Comparison of ENCODE assay signal across 9 cellular contexts in the genomic region with DNA sequence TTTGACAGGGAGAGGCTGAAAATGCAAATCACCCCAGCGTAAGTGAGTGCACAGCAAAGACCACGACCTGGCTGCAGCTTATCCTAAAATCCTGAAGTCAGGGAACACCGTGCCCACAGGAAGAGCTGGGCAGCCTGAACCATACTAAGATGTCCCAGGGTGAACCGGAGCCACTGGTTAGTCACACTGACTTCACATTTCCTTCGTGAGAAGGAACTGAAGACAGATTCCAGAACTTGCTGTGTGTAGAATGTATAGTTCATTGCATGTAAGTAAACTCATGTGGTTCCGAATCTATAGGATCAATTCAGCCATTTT.
DNase-seq lines count a peak whose midpoint lies in the region; ATAC-seq and TF ChIP-seq lines count a peak whose summit lies in the region.
"Had no signal": no experiment of that assay in that cellular context is flagged by ENCODE, and none has a peak within 500 bp of the region (broad histone marks: within the 10 kb centered on the region; RNA-seq: fewer than 3 reads in every experiment).

No MANE protein-coding gene starts in this region.

- DNase-seq in CD14-positive monocyte (ENCODE audit: low spot score) (no peak), MM.1S (no peak), brain microvascular endothelial cell (peak; percentile 59), naive B cell (no peak), mesenteric fat pad (ENCODE audit: low spot score) (no peak)
- DNase-seq in stimulated activated CD4-positive, alpha-beta T cell treated with anti-CD3 and anti-CD28 coated beads, Interleukin-12 subunit alpha, Interleukin-12 subunit beta, amount 100 ng/mL, for 4 hours = no peak
- DNase-seq in CD4-positive, alpha-beta T cell = no peak

- intact Hi-C loops in CD14-positive monocyte (cut with micrococcal nuclease) = no loop called here
- intact Hi-C loops in CD4-positive, alpha-beta T cell (cut with DNase I, micrococcal nuclease) = no loop called here

- H3K9me3 ChIP-seq in MM.1S (replicated peaks; ENCODE audit: insufficient read depth, low read length) = no peaks in the 10 kb centered on the region
- H3K9me3 ChIP-seq in CD4-positive, alpha-beta T cell (ENCODE audit: control insufficient read depth, low read length) = no peaks in the 10 kb centered on the region

- H3K4me2 ChIP-seq in MM.1S (ENCODE audit: low read depth, low read length) = peak overlapping the region; percentile 74

- in situ Hi-C loops in brain microvascular endothelial cell (cut with HindIII; ENCODE audit: low pct_ligation_motif_present, low sequenced_read_pairs) = no loop called here

- H3K9me2 ChIP-seq in MM.1S (replicated peaks; ENCODE audit: insufficient read depth, low read length) = no peaks in the 10 kb centered on the region

- H3K36me3 ChIP-seq in MM.1S (replicated peaks; ENCODE audit: insufficient read depth, low read length) (no peaks in the 10 kb centered on the region), brain microvascular endothelial cell (replicated peaks) (no peaks in the 10 kb centered on the region)

- no peak for TF ChIP-seq CTCF in CD14-positive monocyte (IDR thresholded peaks at IDR 0.05)
- no peak for TF ChIP-seq CTCF in MM.1S (IDR thresholded peaks at IDR 0.05; ENCODE audit: low read length)
- no peak for TF ChIP-seq CTCF in brain microvascular endothelial cell (IDR thresholded peaks at IDR 0.05; ENCODE audit: low read depth, low read length, missing control alignments)
- TF ChIP-seq CTCF in CD4-positive, alpha-beta T cell (IDR thresholded peaks at IDR 0.05) = no peak

- H3K27me3 ChIP-seq in MM.1S (replicated peaks; ENCODE audit: insufficient read depth, low read length) (no peaks in the 10 kb centered on the region), brain microvascular endothelial cell (replicated peaks) (no peaks in the 10 kb centered on the region)
- no peaks in the 10 kb centered on the region for H3K27me3 ChIP-seq in CD4-positive, alpha-beta T cell (ENCODE audit: control insufficient read depth, insufficient read depth, low read length)

- H3F3A ChIP-seq in MM.1S (ENCODE audit: insufficient read depth, low read length) = peaks cover 12% of the 10 kb centered on the region

- no peaks in the 10 kb centered on the region for H3K79me2 ChIP-seq in MM.1S (ENCODE audit: low read length)

- H3K4me3 ChIP-seq in MM.1S (ENCODE audit: low read length) = peak overlapping the region; percentile 55
- H3K4me3 ChIP-seq in brain microvascular endothelial cell (ENCODE audit: low read depth, low read length) = peak overlapping the region; percentile 2

- H3K36me3 Mint-ChIP-seq in CD14-positive monocyte (no peaks in the 10 kb centered on the region), naive B cell (no peaks in the 10 kb centered on the region)
- no peaks in the 10 kb centered on the region for H3K36me3 Mint-ChIP-seq in CD4-positive, alpha-beta T cell (ENCODE audit: low read depth)

- H3K27me3 Mint-ChIP-seq in CD14-positive monocyte (ENCODE audit: low read depth in 3 of 3) (peaks cover 0 to 1% (median 0%) of the 10 kb centered on the region in 3 donors), naive B cell (no peaks in the 10 kb centered on the region)
- peaks cover 4% of the 10 kb centered on the region for H3K27me3 Mint-ChIP-seq in CD4-positive, alpha-beta T cell

- H4K20me1 ChIP-seq in MM.1S (ENCODE audit: insufficient read depth, low read length) = no peaks in the 10 kb centered on the region

- H3K27ac ChIP-seq in MM.1S (ENCODE audit: low read length) (peak overlapping the region; percentile 89), brain microvascular endothelial cell (peak overlapping the region; percentile 92)
- H3K27ac ChIP-seq in CD4-positive, alpha-beta T cell (ENCODE audit: low read depth, low read length) = no peak overlapping the region

- H3K9ac ChIP-seq in MM.1S (ENCODE audit: low read length) = peak overlapping the region; percentile 69

- peaks cover 37% of the 10 kb centered on the region for H3K4me1 ChIP-seq in MM.1S (ENCODE audit: low read length)

- H3K4me1 Mint-ChIP-seq in CD14-positive monocyte (peaks cover 19% of the 10 kb centered on the region), naive B cell (peaks cover 5 to 12% (median 9%) of the 10 kb centered on the region in 3 donors)
- no peaks in the 10 kb centered on the region for H3K4me1 Mint-ChIP-seq in CD4-positive, alpha-beta T cell (ENCODE audit: low read depth)

- ATAC-seq in naive B cell (ENCODE audit: low read depth in 2 of 2) = no peak
- no peak for ATAC-seq in HG03196 (IDR thresholded peaks at IDR 0.05; ENCODE audit: unreplicated experiment)
- no peak for ATAC-seq in CD4-positive, alpha-beta T cell (ENCODE audit: poor library complexity)

- peak overlapping the region in 2 of 7 donors; percentile 57 to 69 for H3K27ac Mint-ChIP-seq in CD14-positive monocyte
- peak overlapping the region in 1 of 6 donors; percentile 62 for H3K27ac Mint-ChIP-seq in naive B cell
- H3K27ac Mint-ChIP-seq in CD4-positive, alpha-beta T cell = no peak overlapping the region
- H3K27ac Mint-ChIP-seq: T-helper 1 cell treated with Interleukin-12 subunit alpha and Interleukin-12 subunit beta and Interleukin-4 antibody, amounts not matched to agents 30 μg/mL and 1 μg/mL, for 36 hours had no signal

- peak overlapping the region; percentile 68 for H2AFZ ChIP-seq in MM.1S (ENCODE audit: low read length)

- POLR2A ChIA-PET in CD4-positive, alpha-beta T cell (lab: Charles Lee) = no interaction called here

- CTCF ChIA-PET in CD4-positive, alpha-beta T cell (lab: Charles Lee) = no interaction called here

- H3K4me3 Mint-ChIP-seq in CD14-positive monocyte = peak overlapping the region; percentile 55 to 77
- H3K4me3 Mint-ChIP-seq in naive B cell = peak overlapping the region in 5 of 8 donors; percentile 35 to 89 (median 84)
- no peak overlapping the region for H3K4me3 Mint-ChIP-seq in CD4-positive, alpha-beta T cell

- H3K9me3 Mint-ChIP-seq in CD14-positive monocyte (peaks cover 0 to 3% (median 0%) of the 10 kb centered on the region in 7 donors), naive B cell (peaks cover 0 to 5% (median 0%) of the 10 kb centered on the region in 7 donors)
- no peaks in the 10 kb centered on the region for H3K9me3 Mint-ChIP-seq in CD4-positive, alpha-beta T cell
- H3K9me3 Mint-ChIP-seq: T-helper 1 cell treated with Interleukin-12 subunit alpha and Interleukin-12 subunit beta and Interleukin-4 antibody, amounts not matched to agents 30 μg/mL and 1 μg/mL, for 36 hours had no signal
